8 cellular contexts compared by ENCODE assay signal in genomic region chr22:38257650-38258246, GRCh38. TPM values are rescaled to one million over a fixed set of nuclear protein-coding genes. Genes with fewer than 3 reads are reported as not detected.
DNase-seq lines count a peak whose midpoint lies in the region; ATAC-seq and TF ChIP-seq lines count a peak whose summit lies in the region.

No MANE protein-coding gene starts in this region.

- H3K36me3 Mint-ChIP-seq in endothelial cell (ENCODE audit: low read depth, unreplicated experiment) (no peaks in the 10 kb centered on the region), osteocyte (ENCODE audit: unreplicated experiment) (peaks cover 3% of the 10 kb centered on the region)
- peaks cover 0 to 8% (median 0%) of the 10 kb centered on the region in 3 donors for H3K36me3 Mint-ChIP-seq in naive thymus-derived CD8-positive, alpha-beta T cell

- H3K4me1 Mint-ChIP-seq in endothelial cell (ENCODE audit: unreplicated experiment) (peaks cover 15% of the 10 kb centered on the region), osteocyte (ENCODE audit: unreplicated experiment) (peaks cover 44% of the 10 kb centered on the region)
- H3K4me1 Mint-ChIP-seq in naive thymus-derived CD8-positive, alpha-beta T cell: peaks cover 19 to 38% (median 27%) of the 10 kb centered on the region in 4 donors

- peak; percentile 95 for DNase-seq in COLO668 (lab: John Stamatoyannopoulos, UW; ENCODE audit: unreplicated experiment)
- peak; percentile 76 for DNase-seq in NCI-H2171 (lab: John Stamatoyannopoulos, UW)
- DNase-seq in endothelial cell (ENCODE audit: low spot score): no peak
- no peak for DNase-seq in osteocyte (ENCODE audit: extremely low spot score, unreplicated experiment)
- DNase-seq in naive thymus-derived CD8-positive, alpha-beta T cell: no peak
- no peak for DNase-seq in dermis blood vessel endothelial cell
- no peak for DNase-seq in SKM-1 (lab: John Stamatoyannopoulos, UW; ENCODE audit: unreplicated experiment)
- DNase-seq in COLO829 (ENCODE audit: low spot score): no peak

- no peak overlapping the region for H3K4me3 Mint-ChIP-seq in endothelial cell (ENCODE audit: unreplicated experiment)
- H3K4me3 Mint-ChIP-seq in osteocyte (ENCODE audit: unreplicated experiment): no peak overlapping the region
- no peak overlapping the region for H3K4me3 Mint-ChIP-seq in naive thymus-derived CD8-positive, alpha-beta T cell

- TF ChIP-seq CTCF in endothelial cell (IDR thresholded peaks at IDR 0.05; ENCODE audit: unreplicated experiment): no peak
- no peak for TF ChIP-seq CTCF in osteocyte (IDR thresholded peaks at IDR 0.05)

- H3K27me3 Mint-ChIP-seq in endothelial cell (ENCODE audit: unreplicated experiment) (peaks cover 2% of the 10 kb centered on the region), osteocyte (ENCODE audit: unreplicated experiment) (no peaks in the 10 kb centered on the region)
- no peaks in the 10 kb centered on the region for H3K27me3 Mint-ChIP-seq in naive thymus-derived CD8-positive, alpha-beta T cell

- H3K9me3 Mint-ChIP-seq in endothelial cell (ENCODE audit: unreplicated experiment) (no peaks in the 10 kb centered on the region), osteocyte (ENCODE audit: unreplicated experiment) (no peaks in the 10 kb centered on the region)
- no peaks in the 10 kb centered on the region for H3K9me3 Mint-ChIP-seq in naive thymus-derived CD8-positive, alpha-beta T cell

- no peak for ATAC-seq in naive thymus-derived CD8-positive, alpha-beta T cell

- H3K27ac Mint-ChIP-seq in endothelial cell (ENCODE audit: unreplicated experiment): peak overlapping the region; percentile 42
- H3K27ac Mint-ChIP-seq in osteocyte (ENCODE audit: unreplicated experiment): peak overlapping the region; percentile 88
- H3K27ac Mint-ChIP-seq in naive thymus-derived CD8-positive, alpha-beta T cell: peak overlapping the region in 2 of 10 donors; percentile 27 to 39

- POLR2A ChIA-PET in naive thymus-derived CD8-positive, alpha-beta T cell (lab: Charles Lee): no interaction called here

RNA-seq across cellular contexts. Expression of gene TMEM184B, which starts 15.1 kb away (rescaled TPM):
- total RNA-seq in endothelial cell (ENCODE audit: unreplicated experiment) (59.8 TPM), osteocyte (88.0 and 90.5 TPM in 2 replicates), dermis blood vessel endothelial cell (36.2 and 49.4 TPM in 2 replicates)
- 10 to 100 TPM; 25.5 to 26.8 TPM for total RNA-seq in naive thymus-derived CD8-positive, alpha-beta T cell
- 10 to 100 TPM in 1 of 3 donors, 1 to 10 TPM in 2; 5.1 to 13.0 (median 5.4) TPM for polyA plus RNA-seq in naive thymus-derived CD8-positive, alpha-beta T cell

RNA-seq across cellular contexts. Expression of gene MAFF, which starts 56.0 kb away (rescaled TPM):
- total RNA-seq in endothelial cell (ENCODE audit: unreplicated experiment) (3.5 TPM), osteocyte (9.9 and 17.0 TPM in 2 replicates), dermis blood vessel endothelial cell (96.3 and 164 TPM in 2 replicates)
- total RNA-seq in naive thymus-derived CD8-positive, alpha-beta T cell: 1 to 10 TPM; 5.5 to 6.2 TPM
- polyA plus RNA-seq in naive thymus-derived CD8-positive, alpha-beta T cell: 1 to 10 TPM; 2.6 to 3.3 (median 3.0) TPM

RNA-seq across cellular contexts. Expression of gene CSNK1E, which starts 59.5 kb away (rescaled TPM):
- total RNA-seq in endothelial cell (ENCODE audit: unreplicated experiment) (144 TPM), osteocyte (175 and 176 TPM in 2 replicates), dermis blood vessel endothelial cell (127 and 141 TPM in 2 replicates)
- total RNA-seq in naive thymus-derived CD8-positive, alpha-beta T cell: 100 to 1,000 TPM; 113 to 116 TPM
- 10 to 100 TPM in 2 of 3 donors, 1 to 10 TPM in 1; 9.1 to 16.1 (median 15.0) TPM for polyA plus RNA-seq in naive thymus-derived CD8-positive, alpha-beta T cell

Comparison
In these comparisons a context has a peak if more than half of its experiments do, and no peak if none do; other contexts are left out.
1. DNase-seq: peak in COLO668 (single experiment) and NCI-H2171 (single experiment); none in endothelial cell (single experiment), osteocyte (single experiment), naive thymus-derived CD8-positive, alpha-beta T cell (0 of 10), dermis blood vessel endothelial cell (single experiment), SKM-1 (single experiment) and COLO829 (single experiment).